In genomic region chr15:31382693-31383005, GRCh38 we compare ENCODE assay signal across 22 cellular contexts. TPM values are rescaled to one million over a fixed set of nuclear protein-coding genes. Genes with fewer than 3 reads are reported as not detected.
A peak's percentile ranks its signal among the peaks of the same experiment; 100 is the strongest.
DNase-seq lines count a peak whose midpoint lies in the region; ATAC-seq and TF ChIP-seq lines count a peak whose summit lies in the region.
"Had no signal": no experiment of that assay in that cellular context is flagged by ENCODE, and none has a peak within 500 bp of the region (broad histone marks: within the 10 kb centered on the region; RNA-seq: fewer than 3 reads in every experiment).

No MANE protein-coding gene starts in this region.

- H3K4me1 Mint-ChIP-seq in activated CD8-positive, alpha-beta T cell treated with anti-CD3 and anti-CD28 coated beads, Interleukin-2, amount 10 ng/mL, durations not matched to agents 7 days and 5 days (ENCODE audit: low read depth) = peaks cover 65% of the 10 kb centered on the region
- H3K4me1 Mint-ChIP-seq in activated CD8-positive, alpha-beta T cell treated with anti-CD3 and anti-CD28 coated beads for 36 hours (ENCODE audit: low read depth) = peaks cover 51% of the 10 kb centered on the region
- peaks cover 11% of the 10 kb centered on the region; the same call in 2 of the 3 replicates for H3K4me1 Mint-ChIP-seq in GM23338

- no peak overlapping the region for H4K91ac ChIP-seq in trophoblast cell (ENCODE audit: low read depth, low read length)

- no peak overlapping the region for H2AFZ ChIP-seq in GM23338
- H2AFZ ChIP-seq in trophoblast cell (ENCODE audit: insufficient read depth, low read length, poor library complexity) = no peak overlapping the region
- H2AFZ ChIP-seq: parathyroid adenoma, PC-9 had no signal

- H3K4me3 Mint-ChIP-seq in activated CD8-positive, alpha-beta T cell treated with anti-CD3 and anti-CD28 coated beads, Interleukin-2, amount 10 ng/mL, durations not matched to agents 7 days and 5 days = no peak overlapping the region
- H3K4me3 Mint-ChIP-seq in activated CD8-positive, alpha-beta T cell treated with anti-CD3 and anti-CD28 coated beads for 36 hours = no peak overlapping the region
- H3K4me3 Mint-ChIP-seq in GM23338 = no peak overlapping the region
- H3K4me3 Mint-ChIP-seq: activated naive CD4-positive, alpha-beta T cell treated with anti-CD3 and anti-CD28 coated beads, Interleukin-2, amount 50 U/mL, for 24 hours had no signal

- no peak overlapping the region for H3K23ac ChIP-seq in trophoblast cell (ENCODE audit: low read length)

- H2BK12ac ChIP-seq in trophoblast cell (ENCODE audit: low read length) = no peak overlapping the region

- no peaks in the 10 kb centered on the region for H3K27me3 ChIP-seq in GM23338 (ENCODE audit: insufficient read depth)
- no peaks in the 10 kb centered on the region for H3K27me3 ChIP-seq in right atrium auricular region
- no peaks in the 10 kb centered on the region for H3K27me3 ChIP-seq in trophoblast cell (ENCODE audit: insufficient read depth, low read length)
- no peaks in the 10 kb centered on the region for H3K27me3 ChIP-seq in body of pancreas
- H3K27me3 ChIP-seq: transverse colon had no signal

- H3K4me2 ChIP-seq in GM23338 (no peak overlapping the region), trophoblast cell (ENCODE audit: low read length) (no peak overlapping the region)
- H3K4me2 ChIP-seq: A549, PC-9, SK-N-SH had no signal

- H3K79me2 ChIP-seq in GM23338 (replicated peaks; ENCODE audit: insufficient read depth) (no peaks in the 10 kb centered on the region; the same call in 1 of the 2 replicates), trophoblast cell (ENCODE audit: control insufficient read depth, insufficient read depth, low read length, poor library complexity) (no peaks in the 10 kb centered on the region)
- H3K79me2 ChIP-seq: parathyroid adenoma had no signal

- TF ChIP-seq POLR2A in body of pancreas (IDR thresholded peaks at IDR 0.05) = no peak

- POLR2A ChIA-PET in activated CD8-positive, alpha-beta T cell treated with anti-CD3 and anti-CD28 coated beads, Interleukin-2, amount 10 ng/mL, durations not matched to agents 7 days and 5 days (lab: Charles Lee) = interaction anchor here (0.8 to 1.9 kb wide), 3 partner anchors 10 to 53 kb away, joined by 3 to 7 read pairs (median 4); no protein-coding TSS in a partner anchor
- POLR2A ChIA-PET in activated CD8-positive, alpha-beta T cell treated with anti-CD3 and anti-CD28 coated beads for 36 hours (lab: Charles Lee) = interaction anchor here (1.3 to 3.0 kb wide), 4 partner anchors 16 to 57 kb away, joined by 3 to 18 read pairs (median 8); partner anchors contain the start of gene KLF13

- no peak for ATAC-seq in activated CD8-positive, alpha-beta T cell treated with anti-CD3 and anti-CD28 coated beads, Interleukin-2, amount 10 ng/mL, durations not matched to agents 7 days and 5 days
- ATAC-seq in activated CD8-positive, alpha-beta T cell treated with anti-CD3 and anti-CD28 coated beads for 36 hours = no peak
- ATAC-seq in GM23338 (no peak), body of pancreas (no peak)

- H3K9me2 ChIP-seq in GM23338 (ENCODE audit: insufficient read depth) = no peaks in the 10 kb centered on the region; the same call in 1 of the 2 replicates
- H3K9me2 ChIP-seq: SK-N-SH had no signal

- H3K36me3 ChIP-seq in GM23338 (ENCODE audit: insufficient read depth) (no peaks in the 10 kb centered on the region), right atrium auricular region (peaks cover 33% of the 10 kb centered on the region), trophoblast cell (ENCODE audit: control insufficient read depth in 1 of 2, insufficient read depth in 2 of 2, low read length in 2 of 2) (peaks cover 13 to 16% of the 10 kb centered on the region in 2 experiments), body of pancreas (replicated peaks in 1 of 2; ENCODE audit: insufficient read depth in 1 of 2, low read depth in 2 of 2) (peaks cover 0 to 4% of the 10 kb centered on the region in 2 donors)

- H3F3A ChIP-seq in GM23338 (replicated peaks; ENCODE audit: low read depth) = no peaks in the 10 kb centered on the region

- no peak overlapping the region for H3K4ac ChIP-seq in trophoblast cell (ENCODE audit: low read depth, low read length)

- no peaks in the 10 kb centered on the region; the same call in 1 of the 2 replicates for H4K20me1 ChIP-seq in GM23338 (replicated peaks; ENCODE audit: insufficient read depth)

- H3K9me3 ChIP-seq in right atrium auricular region = no peaks in the 10 kb centered on the region
- H3K9me3 ChIP-seq in trophoblast cell (ENCODE audit: insufficient read depth, low read depth, low read length) = peaks cover 5% of the 10 kb centered on the region
- H3K9me3 ChIP-seq in body of pancreas = no peaks in the 10 kb centered on the region
- H3K9me3 ChIP-seq: A549, SK-N-SH, transverse colon had no signal

- no peak for DNase-seq in activated CD8-positive, alpha-beta T cell treated with anti-CD3 and anti-CD28 coated beads, Interleukin-2, amount 10 ng/mL, durations not matched to agents 7 days and 5 days
- no peak for DNase-seq in activated CD8-positive, alpha-beta T cell treated with anti-CD3 and anti-CD28 coated beads for 36 hours
- DNase-seq in GM23338 (ENCODE audit: low spot score) = no peak
- DNase-seq in right atrium auricular region (ENCODE audit: low spot score) = no peak
- no peak for DNase-seq in trophoblast cell
- DNase-seq in medulla oblongata (ENCODE audit: extremely low spot score) = no peak
- no peak for DNase-seq in NCI-H1048 (lab: John Stamatoyannopoulos, UW)
- no peak for DNase-seq in body of pancreas
- DNase-seq: caudate nucleus; effector CD8-positive, alpha-beta T cell; hypothalamus; KG1; NCI-H1105 treated with DMSO at 0.1 percent for 48 hours; NCI-H774; PC-9; SK-N-SH; transverse colon had no signal

- H3K27ac ChIP-seq in GM23338 (ENCODE audit: low read depth) (no peak overlapping the region), right atrium auricular region (peak overlapping the region; percentile 75 to 82), trophoblast cell (ENCODE audit: low read depth, low read length) (peak overlapping the region; percentile 7), body of pancreas (peak overlapping the region in 2 of 4 donors; percentile 6 to 60)
- H3K27ac ChIP-seq: C4-2B, HL-60, parathyroid adenoma, PC-9 had no signal

- no peak overlapping the region for H2AK5ac ChIP-seq in trophoblast cell (ENCODE audit: low read length)

- no peak overlapping the region for H3K18ac ChIP-seq in trophoblast cell (ENCODE audit: low read length)

- no peak overlapping the region for H3K4me3 ChIP-seq in GM23338
- no peak overlapping the region for H3K4me3 ChIP-seq in right atrium auricular region
- no peak overlapping the region for H3K4me3 ChIP-seq in trophoblast cell (ENCODE audit: low read depth, low read length)
- no peak overlapping the region for H3K4me3 ChIP-seq in body of pancreas
- H3K4me3 ChIP-seq: A549, PC-9, transverse colon had no signal

- no peak overlapping the region for H2BK5ac ChIP-seq in trophoblast cell (ENCODE audit: low read depth, low read length, poor library complexity)

- no peak overlapping the region for H3K14ac ChIP-seq in trophoblast cell (ENCODE audit: low read length)

- H3K4me1 ChIP-seq in GM23338 (ENCODE audit: insufficient read depth) = peaks cover 3% of the 10 kb centered on the region; the same call in 1 of the 2 replicates
- peaks cover 0 to 42% of the 10 kb centered on the region in 2 donors for H3K4me1 ChIP-seq in right atrium auricular region
- H3K4me1 ChIP-seq in trophoblast cell (ENCODE audit: control insufficient read depth in 1 of 2, insufficient read depth in 2 of 2, low read length in 2 of 2) = peaks cover 2 to 12% of the 10 kb centered on the region in 2 experiments
- H3K4me1 ChIP-seq in body of pancreas = peaks cover 40% of the 10 kb centered on the region
- H3K4me1 ChIP-seq: parathyroid adenoma had no signal

- no peak overlapping the region for H4K8ac ChIP-seq in trophoblast cell (ENCODE audit: low read depth, low read length)

- no peaks in the 10 kb centered on the region for H3K27me3 Mint-ChIP-seq in activated CD8-positive, alpha-beta T cell treated with anti-CD3 and anti-CD28 coated beads, Interleukin-2, amount 10 ng/mL, durations not matched to agents 7 days and 5 days (ENCODE audit: low read depth)
- H3K27me3 Mint-ChIP-seq in activated CD8-positive, alpha-beta T cell treated with anti-CD3 and anti-CD28 coated beads for 36 hours = no peaks in the 10 kb centered on the region
- peaks cover 12% of the 10 kb centered on the region for H3K27me3 Mint-ChIP-seq in GM23338 (ENCODE audit: insufficient read depth, low read depth, poor library complexity)
- H3K27me3 Mint-ChIP-seq: activated naive CD4-positive, alpha-beta T cell treated with anti-CD3 and anti-CD28 coated beads, Interleukin-2, amount 50 U/mL, for 24 hours had no signal

- peak overlapping the region; percentile 56 for H3K27ac Mint-ChIP-seq in activated CD8-positive, alpha-beta T cell treated with anti-CD3 and anti-CD28 coated beads, Interleukin-2, amount 10 ng/mL, durations not matched to agents 7 days and 5 days
- no peak overlapping the region for H3K27ac Mint-ChIP-seq in activated CD8-positive, alpha-beta T cell treated with anti-CD3 and anti-CD28 coated beads for 36 hours
- H3K27ac Mint-ChIP-seq in GM23338 = peak overlapping the region; percentile 33; the same call in 1 of the 2 replicates
- H3K27ac Mint-ChIP-seq: activated naive CD4-positive, alpha-beta T cell treated with anti-CD3 and anti-CD28 coated beads, Interleukin-2, amount 50 U/mL, for 24 hours had no signal

- H2BK120ac ChIP-seq in trophoblast cell (ENCODE audit: insufficient read depth, low read length, poor library complexity) = no peak overlapping the region

- TF ChIP-seq CTCF in activated CD8-positive, alpha-beta T cell treated with anti-CD3 and anti-CD28 coated beads for 36 hours (IDR thresholded peaks at IDR 0.05) = no peak
- TF ChIP-seq CTCF in GM23338 (conservative IDR thresholded peaks at IDR 0.05; ENCODE audit: low read depth in 2 of 2) = no peak
- no peak for TF ChIP-seq CTCF in right atrium auricular region (IDR thresholded peaks at IDR 0.05)
- TF ChIP-seq CTCF in body of pancreas (IDR thresholded peaks at IDR 0.05) = no peak

- CTCF ChIA-PET in activated CD8-positive, alpha-beta T cell treated with anti-CD3 and anti-CD28 coated beads, Interleukin-2, amount 10 ng/mL, durations not matched to agents 7 days and 5 days (lab: Charles Lee) = interaction anchor here (0.7 to 2.9 kb wide), 5 partner anchors 10 to 106 kb away, joined by 3 to 11 read pairs (median 4); no protein-coding TSS in a partner anchor
- CTCF ChIA-PET in activated CD8-positive, alpha-beta T cell treated with anti-CD3 and anti-CD28 coated beads for 36 hours (lab: Charles Lee) = interaction anchor here (1.6 to 2.9 kb wide), 2 partner anchors 106 to 108 kb away, joined by 5 to 14 read pairs; no protein-coding TSS in a partner anchor

- H3K9me3 Mint-ChIP-seq in activated CD8-positive, alpha-beta T cell treated with anti-CD3 and anti-CD28 coated beads, Interleukin-2, amount 10 ng/mL, durations not matched to agents 7 days and 5 days (ENCODE audit: insufficient read depth) = no peaks in the 10 kb centered on the region
- no peaks in the 10 kb centered on the region for H3K9me3 Mint-ChIP-seq in activated CD8-positive, alpha-beta T cell treated with anti-CD3 and anti-CD28 coated beads for 36 hours
- H3K9me3 Mint-ChIP-seq in GM23338 = 0 out of 3 replicates have a peak, but pooled peaks cover 5% of the 10 kb centered on the region
- H3K9me3 Mint-ChIP-seq: activated naive CD4-positive, alpha-beta T cell treated with anti-CD3 and anti-CD28 coated beads, Interleukin-2, amount 50 U/mL, for 24 hours had no signal

- H3K79me1 ChIP-seq in trophoblast cell (ENCODE audit: low read length) = no peaks in the 10 kb centered on the region

- H3K36me3 Mint-ChIP-seq in activated CD8-positive, alpha-beta T cell treated with anti-CD3 and anti-CD28 coated beads, Interleukin-2, amount 10 ng/mL, durations not matched to agents 7 days and 5 days (ENCODE audit: low read depth) = peaks cover 63% of the 10 kb centered on the region
- peaks cover 35% of the 10 kb centered on the region for H3K36me3 Mint-ChIP-seq in activated CD8-positive, alpha-beta T cell treated with anti-CD3 and anti-CD28 coated beads for 36 hours (ENCODE audit: low read depth)
- peaks cover 14% of the 10 kb centered on the region for H3K36me3 Mint-ChIP-seq in GM23338 (ENCODE audit: low read depth)

- no CpG with 5 or more reads among the region's 5 CpGs for WGBS in trophoblast cell (ENCODE audit: extremely low coverage, insufficient coverage, insufficient read length)
- WGBS in body of pancreas, 2 donors = 77 to 90% methylated on average over 2 to 5 of the region's 5 CpGs

- intact Hi-C loops in activated CD8-positive, alpha-beta T cell treated with anti-CD3 and anti-CD28 coated beads for 36 hours (cut with micrococcal nuclease) = loop anchor here (10.0 kb wide), 1 partner anchor 48 kb away; no protein-coding TSS in a partner anchor
- intact Hi-C loops in body of pancreas (cut with DNase I) = no loop called here

- no peak overlapping the region for H3K9ac ChIP-seq in trophoblast cell (ENCODE audit: low read length)
- H3K9ac ChIP-seq: parathyroid adenoma, SK-N-SH had no signal

- no peak overlapping the region for H4K12ac ChIP-seq in trophoblast cell (ENCODE audit: low read depth, low read length)

RNA-seq across cellular contexts. Expression of gene KLF13, which starts 56.0 kb away (rescaled TPM):
- 100 to 1,000 TPM; 214 to 215 TPM for total RNA-seq in activated CD8-positive, alpha-beta T cell treated with anti-CD3 and anti-CD28 coated beads, Interleukin-2, amount 10 ng/mL, durations not matched to agents 7 days and 5 days
- 100 to 1,000 TPM; 163 to 175 TPM for total RNA-seq in activated CD8-positive, alpha-beta T cell treated with anti-CD3 and anti-CD28 coated beads for 36 hours
- 21.5 and 23.5 TPM in 2 replicates for total RNA-seq in GM23338 (2014; rRNA removed; shearing (Covaris generic))
- 28.6 and 35.7 TPM in 2 replicates for polyA plus RNA-seq in GM23338 (2016; fragmentation: Nextera tagmentation; extraction: Ambion mirVana)
- total RNA-seq in right atrium auricular region = 10 to 100 TPM; 52.8 to 54.6 TPM
- polyA plus RNA-seq in trophoblast cell (2013) = 76.0 and 79.4 TPM in 2 replicates
- total RNA-seq in body of pancreas = 10 to 100 TPM; 25.7 to 38.4 TPM
